ENCODE assay signal across 13 cellular contexts in genomic region chr2:19355416-19355821, GRCh38. TPM values are rescaled to one million over a fixed set of nuclear protein-coding genes. Genes with fewer than 3 reads are reported as not detected.
DNase-seq lines count a peak whose midpoint lies in the region; ATAC-seq and TF ChIP-seq lines count a peak whose summit lies in the region.
"Had no signal": no experiment of that assay in that cellular context is flagged by ENCODE, and none has a peak within 500 bp of the region (broad histone marks: within the 10 kb centered on the region; RNA-seq: fewer than 3 reads in every experiment).

No MANE protein-coding gene starts in this region.

- no peak for TF ChIP-seq CTCF in CD4-positive, alpha-beta T cell (IDR thresholded peaks at IDR 0.05)
- TF ChIP-seq CTCF in IMR-90 (conservative IDR thresholded peaks at IDR 0.05; ENCODE audit: low read depth, low read length): no peak
- no peak for TF ChIP-seq CTCF in foreskin fibroblast (IDR thresholded peaks at IDR 0.05; ENCODE audit: low read depth, low read length)

- CTCF ChIA-PET in CD4-positive, alpha-beta T cell (lab: Charles Lee): no interaction called here
- CTCF ChIA-PET in IMR-90 (lab: Yijun Ruan, JAX): interaction anchor here (0.6 kb wide), 1 partner anchor 837 kb away, joined by 3 read pairs; no protein-coding TSS in a partner anchor

- peaks cover 36% of the 10 kb centered on the region for H3K36me3 ChIP-seq in IMR-90 (ENCODE audit: control insufficient read depth, insufficient read depth, low read length)

- peak overlapping the region; percentile 72 for H2BK5ac ChIP-seq in IMR-90 (ENCODE audit: low read depth, low read length, poor library complexity, severe bottlenecking)

- peaks cover 61% of the 10 kb centered on the region for H3K4me1 Mint-ChIP-seq in CD4-positive, alpha-beta T cell (ENCODE audit: low read depth)
- peaks cover 43 to 60% of the 10 kb centered on the region in 2 donors for H3K4me1 Mint-ChIP-seq in stimulated activated naive B cell treated with anti-CD40 and anti-IgM and Interleukin-4, amounts not matched to agents 10 μg/mL and 1 μg/mL and 100 μg/mL, for 72 hours

- H2AFZ ChIP-seq in IMR-90 (replicated peaks; ENCODE audit: low read length, poor library complexity): peak overlapping the region; percentile 77

- peak overlapping the region; percentile 63 for H3K4me3 Mint-ChIP-seq in CD4-positive, alpha-beta T cell
- peak overlapping the region in 1 of 2 donors; percentile 57 for H3K4me3 Mint-ChIP-seq in stimulated activated naive B cell treated with anti-CD40 and anti-IgM and Interleukin-4, amounts not matched to agents 10 μg/mL and 1 μg/mL and 100 μg/mL, for 72 hours

- H4K8ac ChIP-seq in IMR-90 (ENCODE audit: low read depth in 2 of 2, low read length in 2 of 2): peak overlapping the region; percentile 44 to 80; a peak in 3 of 4 replicates

- DNase-seq in CD4-positive, alpha-beta T cell: no peak
- DNase-seq in IMR-90: peak; percentile 35
- peak in 1 of 2 donors; percentile 62 for DNase-seq in foreskin fibroblast
- DNase-seq in stimulated activated naive B cell treated with anti-CD40 and anti-IgM and Interleukin-4, amounts not matched to agents 10 μg/mL and 1 μg/mL and 100 μg/mL, for 72 hours: no peak
- no peak for DNase-seq in UCSD-AML1 (lab: John Stamatoyannopoulos, UW; ENCODE audit: unreplicated experiment)
- DNase-seq: activated CD8-positive, alpha-beta memory T cell treated with anti-CD3 and anti-CD28 coated beads, Interleukin-2, amount 50 U/mL, for 48 hours; body of pancreas; KG1; naive B cell; NCI-H2081 treated with DMSO at 0.1 percent for 48 hours had no signal

- no peaks in the 10 kb centered on the region for H3K36me3 Mint-ChIP-seq in CD4-positive, alpha-beta T cell (ENCODE audit: low read depth)
- H3K36me3 Mint-ChIP-seq in stimulated activated naive B cell treated with anti-CD40 and anti-IgM and Interleukin-4, amounts not matched to agents 10 μg/mL and 1 μg/mL and 100 μg/mL, for 72 hours: no peaks in the 10 kb centered on the region

- H3K9ac ChIP-seq in IMR-90 (ENCODE audit: low read depth, low read length): peak overlapping the region; percentile 94

- H3K27me3 ChIP-seq in CD4-positive, alpha-beta T cell (ENCODE audit: control insufficient read depth, insufficient read depth, low read length): peaks cover 98% of the 10 kb centered on the region
- no peaks in the 10 kb centered on the region for H3K27me3 ChIP-seq in IMR-90 (ENCODE audit: control insufficient read depth, insufficient read depth, low read length)

- peak overlapping the region; percentile 80; the same call in 1 of the 2 replicates for H3K56ac ChIP-seq in IMR-90 (ENCODE audit: extremely low read depth, insufficient read depth, low read length)

- H4K5ac ChIP-seq in IMR-90 (ENCODE audit: low read depth, low read length): peak overlapping the region; percentile 82

- intact Hi-C loops in CD4-positive, alpha-beta T cell (cut with DNase I, micrococcal nuclease): no loop called here
- intact Hi-C loops in IMR-90 (cut with micrococcal nuclease): loop anchor here (5.0 kb wide), 2 partner anchors 233 to 368 kb away; no protein-coding TSS in a partner anchor

- H3K27me3 Mint-ChIP-seq in CD4-positive, alpha-beta T cell: peaks cover 96% of the 10 kb centered on the region
- peaks cover 78 to 95% of the 10 kb centered on the region in 2 donors for H3K27me3 Mint-ChIP-seq in stimulated activated naive B cell treated with anti-CD40 and anti-IgM and Interleukin-4, amounts not matched to agents 10 μg/mL and 1 μg/mL and 100 μg/mL, for 72 hours

- no peak overlapping the region for H3K27ac Mint-ChIP-seq in CD4-positive, alpha-beta T cell
- H3K27ac Mint-ChIP-seq in stimulated activated naive B cell treated with anti-CD40 and anti-IgM and Interleukin-4, amounts not matched to agents 10 μg/mL and 1 μg/mL and 100 μg/mL, for 72 hours: peak overlapping the region; percentile 79

- peak overlapping the region; percentile 95 for H3K23ac ChIP-seq in IMR-90 (ENCODE audit: low read depth, low read length)

- H4K91ac ChIP-seq in IMR-90 (ENCODE audit: insufficient read depth, low read depth, low read length): peak overlapping the region; percentile 79

- no peaks in the 10 kb centered on the region for H3K9me3 ChIP-seq in CD4-positive, alpha-beta T cell (ENCODE audit: control insufficient read depth, low read length)
- no peaks in the 10 kb centered on the region for H3K9me3 ChIP-seq in IMR-90 (ENCODE audit: control insufficient read depth, insufficient read depth, low read length)
- H3K9me3 ChIP-seq: body of pancreas had no signal

- no peak for TF ChIP-seq RAD21 in IMR-90 (IDR thresholded peaks at IDR 0.05; ENCODE audit: low read length)

- H3K4ac ChIP-seq in IMR-90 (ENCODE audit: low read depth, low read length): peak overlapping the region; percentile 91

- peaks cover 16% of the 10 kb centered on the region for H3K9me1 ChIP-seq in IMR-90 (ENCODE audit: insufficient read depth, low read length)

- peak overlapping the region; percentile 92 for H3K4me2 ChIP-seq in IMR-90 (ENCODE audit: low read depth, low read length)

- H3K18ac ChIP-seq in IMR-90 (ENCODE audit: low read depth, low read length): peak overlapping the region; percentile 56

- dilution Hi-C loops in IMR-90 (cut with HindIII; ENCODE audit: low sequenced_read_pairs, unreplicated experiment): no loop called here

- peaks cover 15 to 64% of the 10 kb centered on the region in 2 experiments for H3K79me1 ChIP-seq in IMR-90 (ENCODE audit: low read depth in 1 of 2, low read length in 2 of 2)

- H3K14ac ChIP-seq in IMR-90 (replicated peaks; ENCODE audit: low read depth, low read length): peak overlapping the region; percentile 95

- peak overlapping the region; percentile 79 for H2BK120ac ChIP-seq in IMR-90 (ENCODE audit: low read depth, low read length)

- BruUV-seq in IMR-90 (replicated peaks; lab: Mats Ljungman, UMichigan): no TSS peak

- peak overlapping the region; percentile 20; the same call in 1 of the 3 replicates for H2BK15ac ChIP-seq in IMR-90 (ENCODE audit: low read depth, low read length)

- peak overlapping the region; percentile 52 for H2AK5ac ChIP-seq in IMR-90 (ENCODE audit: low read depth, low read length)

- peaks cover 14% of the 10 kb centered on the region for H3K4me1 ChIP-seq in IMR-90 (ENCODE audit: control insufficient read depth, insufficient read depth, low read length)

- POLR2A ChIA-PET in CD4-positive, alpha-beta T cell (lab: Charles Lee): no interaction called here
- POLR2A ChIA-PET in IMR-90 (lab: Charles Lee; ENCODE audit: unreplicated experiment): no interaction called here

- H3K9me3 Mint-ChIP-seq in CD4-positive, alpha-beta T cell: no peaks in the 10 kb centered on the region
- H3K9me3 Mint-ChIP-seq in stimulated activated naive B cell treated with anti-CD40 and anti-IgM and Interleukin-4, amounts not matched to agents 10 μg/mL and 1 μg/mL and 100 μg/mL, for 72 hours: no peaks in the 10 kb centered on the region

- peaks cover 44% of the 10 kb centered on the region for H4K20me1 ChIP-seq in IMR-90 (ENCODE audit: insufficient read depth, low read length)

- H2AK9ac ChIP-seq in IMR-90 (replicated peaks; ENCODE audit: low read depth, low read length, poor library complexity): peak overlapping the region; percentile 87

- 25% methylated on average over 15 of the region's 18 CpGs; no CpG with 5 or more reads in 1 of the 2 experiments for WGBS in IMR-90 (ENCODE audit: extremely low coverage in 2 of 2, insufficient read length in 1 of 2), 2 experiments

- in situ Hi-C loops in IMR-90 (cut with MboI; ENCODE audit: low sequenced_read_pairs): loop anchor here (10.0 kb wide), 1 partner anchor 231 kb away; no protein-coding TSS in a partner anchor

- peak overlapping the region; percentile 88 for H3K4me3 ChIP-seq in IMR-90 (ENCODE audit: insufficient read depth, low read depth, low read length)
- H3K4me3 ChIP-seq in foreskin fibroblast (ENCODE audit: low read depth in 1 of 2, low read length in 2 of 2): peak overlapping the region; percentile 63 to 95
- H3K4me3 ChIP-seq: body of pancreas had no signal

- H2BK20ac ChIP-seq in IMR-90 (ENCODE audit: low read depth, low read length): peak overlapping the region; percentile 43

- no peak for TF ChIP-seq POLR2A in IMR-90 (IDR thresholded peaks at IDR 0.05; ENCODE audit: low read depth, low read length)

- no peak for ATAC-seq in CD4-positive, alpha-beta T cell (ENCODE audit: poor library complexity)
- ATAC-seq in IMR-90 (ENCODE audit: low read depth) (no peak; the same call in 1 of the 2 replicates), HG03521 (IDR thresholded peaks at IDR 0.05; ENCODE audit: unreplicated experiment) (no peak), GM18873 (IDR thresholded peaks at IDR 0.05; ENCODE audit: low FRiP score, unreplicated experiment) (no peak)
- no peak for ATAC-seq in stimulated activated naive B cell treated with anti-CD40 and anti-IgM and Interleukin-4, amounts not matched to agents 10 μg/mL and 1 μg/mL and 100 μg/mL, for 72 hours (replicated peaks)
- ATAC-seq: body of pancreas had no signal

- H3K27ac ChIP-seq in CD4-positive, alpha-beta T cell (ENCODE audit: low read depth, low read length): no peak overlapping the region
- peak overlapping the region; percentile 84 for H3K27ac ChIP-seq in IMR-90 (ENCODE audit: insufficient read depth, low read length)
- H3K27ac ChIP-seq: body of pancreas had no signal

TF ChIP-seq in IMR-90, 13 proteins besides CTCF, POLR2A, EP300 and RAD21:
- no peak for TF ChIP-seq MAZ (IDR thresholded peaks at IDR 0.05; ENCODE audit: borderline replicate concordance, low read depth, low read length)
- no peak for TF ChIP-seq ELK1 (IDR thresholded peaks at IDR 0.05; ENCODE audit: borderline replicate concordance, low read depth, low read length)
- TF ChIP-seq NFE2L2 (IDR thresholded peaks at IDR 0.05; ENCODE audit: low read depth, low read length): no peak
TF ChIP-seq in IMR-90: peak in this region for 0.

RNA-seq across cellular contexts. Expression of gene OSR1, which starts 3.0 kb away (rescaled TPM):
- total RNA-seq in CD4-positive, alpha-beta T cell: not detected
- total RNA-seq in IMR-90 (2012; rRNA removed): 12.4 and 14.7 TPM in 2 replicates
- polyA plus RNA-seq in IMR-90 (2012; rRNA removed): 48.0 and 51.9 TPM in 2 replicates
- polyA plus RNA-seq in IMR-90 (2012; cell fraction: cytosol; rRNA removed): 31.5 and 51.7 TPM in 2 replicates
- polyA plus RNA-seq in IMR-90 (2012; cell fraction: nucleus; rRNA removed; ENCODE audit: low replicate concordance): 67.0 and 99.5 TPM in 2 replicates
- total RNA-seq: T-helper 1 cell treated with Interleukin-12 subunit alpha and Interleukin-12 subunit beta and Interleukin-4 antibody, amounts not matched to agents 30 ng/mL and 1 ng/mL, for 36 hours had no signal

Comparison
In these comparisons a context has a peak if more than half of its experiments do, and no peak if none do; other contexts are left out.
1. RNA of gene OSR1, which starts 3.0 kb away (total RNA-seq): 12.4 to 14.7 TPM in IMR-90; not detected in CD4-positive, alpha-beta T cell; every median in the first group is over 10 times any median in the second.